In the genomic region with DNA sequence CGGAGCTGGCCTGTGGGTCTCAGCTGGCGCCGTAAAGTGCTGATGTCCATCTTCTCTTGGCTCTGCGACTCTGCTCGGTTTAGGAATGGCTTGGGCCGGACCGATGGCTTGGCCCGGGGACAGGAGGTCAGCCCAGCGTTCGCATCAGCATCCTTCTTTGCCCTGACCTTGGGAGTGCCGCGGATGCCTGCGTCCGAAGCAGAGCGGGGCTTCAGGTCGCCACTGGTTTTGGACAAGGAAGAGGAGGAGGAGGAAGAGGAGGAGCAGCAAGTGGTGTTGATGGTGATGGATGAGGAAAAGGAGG, we compare ENCODE assay signal across 23 cellular contexts.
"Had no signal": no experiment of that assay in that cellular context is flagged by ENCODE, and none has a peak within 500 bp of the region (broad histone marks: within the 10 kb centered on the region; RNA-seq: fewer than 3 reads in every experiment).

No MANE protein-coding gene starts in this region.

- H3K27ac Mint-ChIP-seq: mesothelial cell of epicardium had no signal

- H3K4me3 Mint-ChIP-seq: mesothelial cell of epicardium had no signal

- DNase-seq: dermis blood vessel endothelial cell; effector CD4-positive, alpha-beta T cell; effector memory CD4-positive, alpha-beta T cell; erythroblast; esophagus squamous epithelium; foreskin fibroblast; foreskin melanocyte; gastrocnemius medialis; glutamatergic neuron; head of caudate nucleus; heart right ventricle; hippocampal formation; left cardiac atrium; left lung; left ventricle myocardium superior; mesenchymal stem cell; mucosa of descending colon had no signal

- H3K9me3 ChIP-seq: esophagus squamous epithelium, gastrocnemius medialis, heart right ventricle, left lung, lower lobe of right lung, mucosa of descending colon had no signal

- H3K4me3 ChIP-seq: coronary artery, dorsolateral prefrontal cortex, esophagus squamous epithelium, gastrocnemius medialis, heart right ventricle, left lung, lower lobe of right lung, mucosa of descending colon had no signal

- H3K4me1 ChIP-seq: left lung, lower lobe of right lung had no signal

- H3K27me3 ChIP-seq: dorsolateral prefrontal cortex, esophagus squamous epithelium, gastrocnemius medialis, heart right ventricle, left lung had no signal

- H3K27ac ChIP-seq: coronary artery, epithelial cell of prostate, esophagus squamous epithelium, gastrocnemius medialis, heart right ventricle, left lung, lower lobe of right lung had no signal

- H3K9me3 Mint-ChIP-seq: mesothelial cell of epicardium had no signal

- ATAC-seq: esophagus mucosa, gastrocnemius medialis, left cardiac atrium, left lung, left ventricle myocardium superior, mucosa of descending colon had no signal
